ENCODE assay signal across 17 cellular contexts in the genomic region with DNA sequence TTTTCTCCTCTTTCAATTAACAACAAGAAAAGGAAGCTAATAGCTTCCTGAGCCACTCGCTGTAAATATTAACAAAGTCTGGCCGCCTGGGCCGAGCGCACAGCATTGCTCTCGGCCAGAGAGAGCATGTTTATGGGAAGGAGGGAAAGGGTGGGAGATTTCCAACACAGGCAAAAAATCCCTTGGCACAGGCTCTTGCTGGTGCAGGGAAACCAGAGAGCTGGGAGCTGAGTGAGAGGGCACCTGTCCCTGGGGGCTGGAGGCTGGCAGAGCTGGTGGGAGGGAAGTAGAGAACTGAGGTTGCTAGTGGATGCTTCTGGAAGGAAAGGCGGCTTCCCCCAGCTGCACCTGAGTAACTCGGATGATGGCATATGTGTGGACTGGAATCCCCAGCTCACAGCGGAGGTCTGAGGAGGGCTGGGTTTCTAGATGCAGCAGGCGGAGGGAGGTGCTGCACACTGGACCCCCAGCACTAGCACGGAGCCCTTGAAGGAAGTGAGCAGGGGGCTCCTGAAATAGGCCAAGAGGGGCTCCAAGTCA. TPM values are rescaled to one million over a fixed set of nuclear protein-coding genes. Genes with fewer than 3 reads are reported as not detected.
DNase-seq lines count a peak whose midpoint lies in the region; ATAC-seq lines count a peak whose summit lies in the region.
"Had no signal": no experiment of that assay in that cellular context is flagged by ENCODE, and none has a peak within 500 bp of the region (broad histone marks: within the 10 kb centered on the region; RNA-seq: fewer than 3 reads in every experiment).

No MANE protein-coding gene starts in this region.

- H2BK15ac ChIP-seq in mesenchymal stem cell (ENCODE audit: low read depth, poor library complexity, severe bottlenecking): no peak overlapping the region

- no peak overlapping the region for H2BK5ac ChIP-seq in mesenchymal stem cell (ENCODE audit: low read depth, low read length, poor library complexity, severe bottlenecking)

- no peaks in the 10 kb centered on the region for H3K36me3 Mint-ChIP-seq in T-helper 17 cell (ENCODE audit: low read depth)
- no peaks in the 10 kb centered on the region for H3K36me3 Mint-ChIP-seq in activated T-helper 2 cell treated with anti-CD3 and anti-CD28 coated beads, Interferon-gamma antibody, Interleukin-2, Interleukin-4, amounts not matched to agents 10 μg/mL and 5 μg/mL and 100 μg/mL, durations not matched to agents 14 hours and 24 hours and 36 hours (ENCODE audit: low read depth)

- no peak overlapping the region for H3K27ac Mint-ChIP-seq in T-helper 17 cell
- H3K27ac Mint-ChIP-seq in activated T-helper 2 cell treated with anti-CD3 and anti-CD28 coated beads, Interferon-gamma antibody, Interleukin-2, Interleukin-4, amounts not matched to agents 10 μg/mL and 5 μg/mL and 100 μg/mL, durations not matched to agents 14 hours and 24 hours and 36 hours: no peak overlapping the region
- H3K27ac Mint-ChIP-seq: HFFc6 had no signal

- H4K8ac ChIP-seq in mesenchymal stem cell (ENCODE audit: low read length): no peak overlapping the region

- peaks cover 7% of the 10 kb centered on the region for H3K27me3 Mint-ChIP-seq in T-helper 17 cell
- no peaks in the 10 kb centered on the region for H3K27me3 Mint-ChIP-seq in activated T-helper 2 cell treated with anti-CD3 and anti-CD28 coated beads, Interferon-gamma antibody, Interleukin-2, Interleukin-4, amounts not matched to agents 10 μg/mL and 5 μg/mL and 100 μg/mL, durations not matched to agents 14 hours and 24 hours and 36 hours (ENCODE audit: low read depth)

- H3K27me3 ChIP-seq in mesenchymal stem cell (ENCODE audit: control insufficient read depth in 1 of 2, insufficient read depth in 1 of 2, low read length in 2 of 2): peaks cover 9 to 24% of the 10 kb centered on the region in 2 experiments
- H3K27me3 ChIP-seq: esophagus squamous epithelium, ovary had no signal

- H3K4me1 ChIP-seq in mesenchymal stem cell (ENCODE audit: control insufficient read depth, insufficient read depth, low read depth, low read length): peaks cover 37% of the 10 kb centered on the region

- no peak overlapping the region for H2AK5ac ChIP-seq in mesenchymal stem cell (ENCODE audit: low read length, severe bottlenecking)

- no peak overlapping the region for H3K4ac ChIP-seq in mesenchymal stem cell (ENCODE audit: low read depth in 1 of 2, low read length in 2 of 2)

- no peak overlapping the region for H3K23ac ChIP-seq in mesenchymal stem cell (ENCODE audit: low read length in 2 of 2)

- DNase-seq in NCI-H128 (lab: John Stamatoyannopoulos, UW; ENCODE audit: unreplicated experiment) (peak; percentile 27), T-helper 17 cell (no peak), mesenchymal stem cell (peak; percentile 50), substantia nigra (lab: John Stamatoyannopoulos, UW) (no peak)
- no peak for DNase-seq in activated T-helper 2 cell treated with anti-CD3 and anti-CD28 coated beads, Interferon-gamma antibody, Interleukin-2, Interleukin-4, amounts not matched to agents 10 μg/mL and 5 μg/mL and 100 μg/mL, durations not matched to agents 14 hours and 24 hours and 36 hours (ENCODE audit: low spot score)
- DNase-seq in stimulated activated CD4-positive, alpha-beta T cell treated with anti-CD3 and anti-CD28 coated beads, Interleukin-2, amount 100 ng/mL, for 48 hours: no peak
- DNase-seq: activated CD4-positive, alpha-beta T cell treated with anti-CD3 and anti-CD28 coated beads for 1 hour; activated T-cell treated with anti-CD3 and anti-CD28 coated beads, Interleukin-2, amount 50 U/mL, for 1 hour; EL; esophagus squamous epithelium; HFFc6; lower lobe of right lung; ovary; stimulated activated CD4-positive, alpha-beta T cell treated with anti-CD3 and anti-CD28 coated beads, Interleukin-12 subunit alpha, Interleukin-12 subunit beta, amount 100 ng/mL, for 4 hours had no signal

- no peak overlapping the region for H4K91ac ChIP-seq in mesenchymal stem cell (ENCODE audit: low read length)

- peak overlapping the region; percentile 14 for H3K27ac ChIP-seq in mesenchymal stem cell (ENCODE audit: low read length, poor library complexity, severe bottlenecking)
- peak overlapping the region; percentile 83 for H3K27ac ChIP-seq in substantia nigra (ENCODE audit: low read depth, low read length, poor library complexity, severe bottlenecking)
- H3K27ac ChIP-seq: C4-2B, lower lobe of right lung, ovary had no signal

- H3K4me3 Mint-ChIP-seq in T-helper 17 cell: peak overlapping the region; percentile 39
- no peak overlapping the region for H3K4me3 Mint-ChIP-seq in activated T-helper 2 cell treated with anti-CD3 and anti-CD28 coated beads, Interferon-gamma antibody, Interleukin-2, Interleukin-4, amounts not matched to agents 10 μg/mL and 5 μg/mL and 100 μg/mL, durations not matched to agents 14 hours and 24 hours and 36 hours (ENCODE audit: low read depth)
- H3K4me3 Mint-ChIP-seq: HFFc6 had no signal

- peaks cover 7% of the 10 kb centered on the region for H3K4me1 Mint-ChIP-seq in T-helper 17 cell
- H3K4me1 Mint-ChIP-seq in activated T-helper 2 cell treated with anti-CD3 and anti-CD28 coated beads, Interferon-gamma antibody, Interleukin-2, Interleukin-4, amounts not matched to agents 10 μg/mL and 5 μg/mL and 100 μg/mL, durations not matched to agents 14 hours and 24 hours and 36 hours (ENCODE audit: low read depth): no peaks in the 10 kb centered on the region

- peak overlapping the region; percentile 24 for H3K4me2 ChIP-seq in mesenchymal stem cell (ENCODE audit: low read length, poor library complexity, severe bottlenecking)

- no peaks in the 10 kb centered on the region for H3K79me1 ChIP-seq in mesenchymal stem cell (replicated peaks; ENCODE audit: low read length, poor library complexity, severe bottlenecking)

- H3K18ac ChIP-seq in mesenchymal stem cell (ENCODE audit: low read depth in 1 of 2, low read length in 2 of 2): no peak overlapping the region

- 49% methylated on average over 10 of the region's 10 CpGs for WGBS in mesenchymal stem cell

- H3K9me3 ChIP-seq in T-helper 17 cell (ENCODE audit: control insufficient read depth, low read length, poor library complexity, severe bottlenecking) (no peaks in the 10 kb centered on the region), mesenchymal stem cell (ENCODE audit: control insufficient read depth, low read length) (no peaks in the 10 kb centered on the region)
- H3K9me3 ChIP-seq: esophagus squamous epithelium, lower lobe of right lung, ovary had no signal

- no peaks in the 10 kb centered on the region for H3K36me3 ChIP-seq in mesenchymal stem cell (ENCODE audit: control insufficient read depth in 1 of 2, insufficient read depth in 2 of 2, low read depth in 1 of 2, low read length in 2 of 2)
- H3K36me3 ChIP-seq: esophagus squamous epithelium, lower lobe of right lung, ovary had no signal

- intact Hi-C loops in activated T-helper 2 cell treated with anti-CD3 and anti-CD28 coated beads, Interferon-gamma antibody, Interleukin-2, Interleukin-4, amounts not matched to agents 10 μg/mL and 5 μg/mL and 100 μg/mL, durations not matched to agents 14 hours and 24 hours and 36 hours (cut with micrococcal nuclease): no loop called here

- H2AFZ ChIP-seq in mesenchymal stem cell (ENCODE audit: low read depth, low read length): no peak overlapping the region

- ATAC-seq in T-helper 17 cell (no peak), HG03354 (IDR thresholded peaks at IDR 0.05; ENCODE audit: poor library complexity, severe bottlenecking, unreplicated experiment) (no peak)
- ATAC-seq: GM12878 had no signal

- no peak overlapping the region for H3K4me3 ChIP-seq in mesenchymal stem cell (ENCODE audit: insufficient read depth in 1 of 2, low read depth in 1 of 2, low read length in 2 of 2)
- H3K4me3 ChIP-seq: esophagus squamous epithelium, GM12878, lower lobe of right lung, ovary had no signal

- H3K14ac ChIP-seq in mesenchymal stem cell (ENCODE audit: low read length in 2 of 2): no peak overlapping the region

- no peaks in the 10 kb centered on the region for H3K9me3 Mint-ChIP-seq in activated T-helper 2 cell treated with anti-CD3 and anti-CD28 coated beads, Interferon-gamma antibody, Interleukin-2, Interleukin-4, amounts not matched to agents 10 μg/mL and 5 μg/mL and 100 μg/mL, durations not matched to agents 14 hours and 24 hours and 36 hours
- H3K9me3 Mint-ChIP-seq: HFFc6 had no signal

- no peak overlapping the region for H2BK12ac ChIP-seq in mesenchymal stem cell (ENCODE audit: low read length in 2 of 2)

- H2BK120ac ChIP-seq in mesenchymal stem cell (ENCODE audit: low read depth, low read length): no peak overlapping the region

- H3K9ac ChIP-seq in mesenchymal stem cell (ENCODE audit: low read length): no peak overlapping the region

RNA-seq across cellular contexts. Expression of gene FLRT1, which starts 59.6 kb away (rescaled TPM):
- total RNA-seq in T-helper 17 cell: not detected
- 0.11 TPM for polyA plus RNA-seq in mesenchymal stem cell (2013, experiment 1 of 2)
- 0.10 TPM for polyA plus RNA-seq in mesenchymal stem cell (2013, experiment 2 of 2)
- total RNA-seq in activated T-helper 2 cell treated with anti-CD3 and anti-CD28 coated beads, Interferon-gamma antibody, Interleukin-2, Interleukin-4, amounts not matched to agents 10 μg/mL and 5 μg/mL and 100 μg/mL, durations not matched to agents 14 hours and 24 hours and 36 hours: not detected in 2 replicates
- total RNA-seq: GM12878, lower lobe of right lung had no signal

Comparison
In these comparisons a context has a peak if more than half of its experiments do, and no peak if none do; other contexts are left out.
1. DNase-seq: peak in NCI-H128 (single experiment) and mesenchymal stem cell (single experiment); none in T-helper 17 cell (0 of 3), substantia nigra (0 of 49), activated T-helper 2 cell treated with anti-CD3 and anti-CD28 coated beads, Interferon-gamma antibody, Interleukin-2, Interleukin-4, amounts not matched to agents 10 μg/mL and 5 μg/mL and 100 μg/mL, durations not matched to agents 14 hours and 24 hours and 36 hours (single experiment) and stimulated activated CD4-positive, alpha-beta T cell treated with anti-CD3 and anti-CD28 coated beads, Interleukin-2, amount 100 ng/mL, for 48 hours (0 of 2).